In the genomic region with DNA sequence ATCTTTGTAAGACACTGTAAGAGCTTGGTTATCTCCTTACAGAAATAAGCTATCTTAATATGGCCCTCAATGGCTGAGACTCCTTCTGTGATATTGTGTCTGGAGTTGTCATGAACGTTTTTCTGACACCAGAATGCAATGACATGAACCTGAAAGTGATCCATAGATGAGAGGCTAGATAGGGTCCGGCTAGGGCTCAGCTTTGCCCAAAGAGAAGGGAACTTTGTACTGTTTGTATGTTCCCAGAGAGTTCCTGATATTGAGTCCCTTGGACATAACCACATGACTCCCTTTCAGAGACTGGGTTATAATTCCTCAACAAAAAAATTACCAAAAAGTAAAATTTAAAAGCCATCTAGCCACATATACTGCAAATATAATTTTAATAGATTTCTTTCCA, we compare ENCODE assay signal across 1 cellular context.
TF ChIP-seq lines count a peak whose summit lies in the region.

No MANE protein-coding gene starts in this region.

TF ChIP-seq in GM12878, 131 proteins besides CTCF, POLR2A, EP300 and RAD21 (continued from another document):
- TF ChIP-seq SMAD1 (IDR thresholded peaks at IDR 0.05; ENCODE audit: low read depth, partially characterized antibody) (no peak), HDGF (IDR thresholded peaks at IDR 0.05) (no peak), SIX5 (IDR thresholded peaks at IDR 0.05; ENCODE audit: low read depth, low read length, severe bottlenecking) (no peak), POLR2AphosphoS2 (IDR thresholded peaks at IDR 0.05; ENCODE audit: low read depth, low read length) (no peak)
